In the genomic region with DNA sequence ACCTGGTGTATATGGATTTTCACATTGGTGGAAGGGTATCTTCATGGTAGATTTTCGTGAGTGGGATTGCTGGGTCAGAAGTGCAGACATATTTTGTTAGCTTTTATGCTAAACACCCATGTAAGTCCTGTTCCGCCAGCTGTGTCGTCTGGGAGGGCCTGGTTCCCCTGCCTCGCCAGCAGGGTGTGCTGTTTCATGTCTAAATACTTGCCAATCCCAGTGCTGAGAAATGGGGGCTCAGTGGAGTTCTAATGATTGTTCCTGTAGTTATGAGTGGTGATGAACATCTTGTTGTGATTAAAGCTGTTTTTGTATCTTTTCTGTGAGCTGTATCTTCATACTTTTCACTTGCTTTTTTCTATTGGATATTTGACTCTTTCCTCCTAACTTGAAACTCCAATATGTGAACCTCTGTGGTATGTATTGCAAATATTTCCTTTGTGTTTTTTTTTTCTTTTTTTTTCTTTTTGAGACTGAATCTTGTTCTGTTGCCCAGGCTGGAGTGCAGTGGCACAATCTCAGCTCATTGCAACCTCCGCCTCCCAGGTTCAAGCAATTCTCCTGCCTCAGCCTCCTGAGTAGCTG, we compare ENCODE assay signal across 8 cellular contexts. TPM values are rescaled to one million over a fixed set of nuclear protein-coding genes. Genes with fewer than 3 reads are reported as not detected.
DNase-seq lines count a peak whose midpoint lies in the region; ATAC-seq and TF ChIP-seq lines count a peak whose summit lies in the region.

No MANE protein-coding gene starts in this region.

- TF ChIP-seq CTCF in LNCAP (IDR thresholded peaks at IDR 0.05) (peak; percentile 78), fibroblast of pulmonary artery (IDR thresholded peaks at IDR 0.05; ENCODE audit: low read length, missing control alignments) (peak; percentile 84), gastrocnemius medialis (IDR thresholded peaks at IDR 0.05 in 4 of 5, conservative IDR thresholded peaks at IDR 0.05 in 1 of 5) (peak; percentile 52 to 75 (median 67))

- peaks cover 3 to 12% of the 10 kb centered on the region in 2 donors for H3K4me1 ChIP-seq in gastrocnemius medialis

- peaks cover 15% of the 10 kb centered on the region for H3K36me3 Mint-ChIP-seq in activated T-helper 1 cell treated with anti-CD3 and anti-CD28 coated beads, Interleukin-12 subunit alpha, Interleukin-12 subunit beta, Interleukin-2, Interleukin-4 antibody, amounts not matched to agents 30 ng/mL and 10 ng/mL and 1 ng/mL, durations not matched to agents 14 hours and 24 hours and 36 hours (ENCODE audit: low read depth)

- H3K36me3 ChIP-seq in gastrocnemius medialis = no peaks in the 10 kb centered on the region

- in situ Hi-C loops in gastrocnemius medialis (cut with MboI; ENCODE audit: low sequenced_read_pairs in 4 of 4) = no loop called here

- DNase-seq in GM04504 (ENCODE audit: low read depth) (peak; percentile 40), fibroblast of pulmonary artery (ENCODE audit: low read depth) (peak; percentile 67), gastrocnemius medialis (no peak)
- peak; percentile 34 to 53 for DNase-seq in activated CD4-positive, alpha-beta T cell treated with anti-CD3 and anti-CD28 coated beads, Interleukin-2, amount 50 U/mL, for 48 hours
- DNase-seq in activated T-helper 1 cell treated with anti-CD3 and anti-CD28 coated beads, Interleukin-12 subunit alpha, Interleukin-12 subunit beta, Interleukin-2, Interleukin-4 antibody, amounts not matched to agents 30 ng/mL and 10 ng/mL and 1 ng/mL, durations not matched to agents 14 hours and 24 hours and 36 hours (ENCODE audit: low spot score) = no peak

- no peak overlapping the region for H3K27ac ChIP-seq in gastrocnemius medialis

- no peaks in the 10 kb centered on the region for H3K27me3 ChIP-seq in gastrocnemius medialis

- ATAC-seq in gastrocnemius medialis (peak in 1 of 2 donors; percentile 56), GM21737 (IDR thresholded peaks at IDR 0.05; ENCODE audit: unreplicated experiment) (no peak), GM19035 (IDR thresholded peaks at IDR 0.05; ENCODE audit: unreplicated experiment) (no peak)

- H3K27ac Mint-ChIP-seq in activated T-helper 1 cell treated with anti-CD3 and anti-CD28 coated beads, Interleukin-12 subunit alpha, Interleukin-12 subunit beta, Interleukin-2, Interleukin-4 antibody, amounts not matched to agents 30 ng/mL and 10 ng/mL and 1 ng/mL, durations not matched to agents 14 hours and 24 hours and 36 hours = no peak overlapping the region

- H3K27me3 Mint-ChIP-seq in activated T-helper 1 cell treated with anti-CD3 and anti-CD28 coated beads, Interleukin-12 subunit alpha, Interleukin-12 subunit beta, Interleukin-2, Interleukin-4 antibody, amounts not matched to agents 30 ng/mL and 10 ng/mL and 1 ng/mL, durations not matched to agents 14 hours and 24 hours and 36 hours (ENCODE audit: insufficient read depth) = no peaks in the 10 kb centered on the region

- no peak for TF ChIP-seq POLR2A in gastrocnemius medialis (IDR thresholded peaks at IDR 0.05)

- H3K4me1 Mint-ChIP-seq in activated T-helper 1 cell treated with anti-CD3 and anti-CD28 coated beads, Interleukin-12 subunit alpha, Interleukin-12 subunit beta, Interleukin-2, Interleukin-4 antibody, amounts not matched to agents 30 ng/mL and 10 ng/mL and 1 ng/mL, durations not matched to agents 14 hours and 24 hours and 36 hours (ENCODE audit: low read depth) = no peaks in the 10 kb centered on the region

- no peak overlapping the region for H3K4me3 Mint-ChIP-seq in activated T-helper 1 cell treated with anti-CD3 and anti-CD28 coated beads, Interleukin-12 subunit alpha, Interleukin-12 subunit beta, Interleukin-2, Interleukin-4 antibody, amounts not matched to agents 30 ng/mL and 10 ng/mL and 1 ng/mL, durations not matched to agents 14 hours and 24 hours and 36 hours

- intact Hi-C loops in gastrocnemius medialis (cut with DNase I; ENCODE audit: low total_unique reads) = loop anchor here (1.0 kb wide), 1 partner anchor 30 kb away; no protein-coding TSS in a partner anchor
- intact Hi-C loops in activated T-helper 1 cell treated with anti-CD3 and anti-CD28 coated beads, Interleukin-12 subunit alpha, Interleukin-12 subunit beta, Interleukin-2, Interleukin-4 antibody, amounts not matched to agents 30 ng/mL and 10 ng/mL and 1 ng/mL, durations not matched to agents 14 hours and 24 hours and 36 hours (cut with micrococcal nuclease) = loop anchor here (1.0 kb wide), 1 partner anchor 30 kb away; no protein-coding TSS in a partner anchor

- no peaks in the 10 kb centered on the region for H3K9me3 Mint-ChIP-seq in activated T-helper 1 cell treated with anti-CD3 and anti-CD28 coated beads, Interleukin-12 subunit alpha, Interleukin-12 subunit beta, Interleukin-2, Interleukin-4 antibody, amounts not matched to agents 30 ng/mL and 10 ng/mL and 1 ng/mL, durations not matched to agents 14 hours and 24 hours and 36 hours

- no peaks in the 10 kb centered on the region for H3K9me3 ChIP-seq in gastrocnemius medialis

- H3K4me3 ChIP-seq in fibroblast of pulmonary artery (replicated peaks; ENCODE audit: low read depth, low read length) (no peak overlapping the region), gastrocnemius medialis (no peak overlapping the region)

RNA-seq across cellular contexts. Expression of a gene that starts 32.7 kb away (rescaled TPM):
- total RNA-seq in gastrocnemius medialis = 10 to 100 TPM; 40.9 to 61.4 (median 46.4) TPM
- total RNA-seq in activated T-helper 1 cell treated with anti-CD3 and anti-CD28 coated beads, Interleukin-12 subunit alpha, Interleukin-12 subunit beta, Interleukin-2, Interleukin-4 antibody, amounts not matched to agents 30 ng/mL and 10 ng/mL and 1 ng/mL, durations not matched to agents 14 hours and 24 hours and 36 hours = 38.9 and 45.0 TPM in 2 replicates

Comparison
In these comparisons a context has a peak if more than half of its experiments do, and no peak if none do; other contexts are left out.
1. DNase-seq: peak in GM04504 (single experiment), activated CD4-positive, alpha-beta T cell treated with anti-CD3 and anti-CD28 coated beads, Interleukin-2, amount 50 U/mL, for 48 hours (2 of 2) and fibroblast of pulmonary artery (single experiment); none in gastrocnemius medialis (0 of 2) and activated T-helper 1 cell treated with anti-CD3 and anti-CD28 coated beads, Interleukin-12 subunit alpha, Interleukin-12 subunit beta, Interleukin-2, Interleukin-4 antibody, amounts not matched to agents 30 ng/mL and 10 ng/mL and 1 ng/mL, durations not matched to agents 14 hours and 24 hours and 36 hours (single experiment).
2. Peak in every context shown above with its lines, with median percentiles within 50 percentile points of each other: CTCF ChIP-seq.